22 cellular contexts compared by ENCODE assay signal in genomic region chr17:29788045-29788444, GRCh38.
DNase-seq lines count a peak whose midpoint lies in the region; ATAC-seq and FAIRE-seq lines count a peak whose summit lies in the region.
"Had no signal": no experiment of that assay in that cellular context is flagged by ENCODE, and none has a peak within 500 bp of the region (broad histone marks: within the 10 kb centered on the region; RNA-seq: fewer than 3 reads in every experiment).

No MANE protein-coding gene starts in this region.

- peak overlapping the region; percentile 22 for H3K27ac Mint-ChIP-seq in activated T-cell treated with anti-CD3 and anti-CD28 coated beads, Interleukin-2, amount 50 U/mL, for 24 hours

- no peak overlapping the region for H3K4me3 Mint-ChIP-seq in activated T-cell treated with anti-CD3 and anti-CD28 coated beads, Interleukin-2, amount 50 U/mL, for 24 hours
- H3K4me3 Mint-ChIP-seq: IgD-negative memory B cell had no signal

- ATAC-seq in HG02852 (IDR thresholded peaks at IDR 0.05; ENCODE audit: unreplicated experiment): no peak

- peak; percentile 41 for FAIRE-seq in islet of Langerhans (lab: Jason Lieb, UNC)
- FAIRE-seq: GM12892, GM19239, H1 had no signal

- H3K9me3 Mint-ChIP-seq in activated T-cell treated with anti-CD3 and anti-CD28 coated beads, Interleukin-2, amount 50 U/mL, for 24 hours: no peaks in the 10 kb centered on the region
- H3K9me3 Mint-ChIP-seq: IgD-negative memory B cell had no signal

- H3K27me3 Mint-ChIP-seq in activated T-cell treated with anti-CD3 and anti-CD28 coated beads, Interleukin-2, amount 50 U/mL, for 24 hours: no peaks in the 10 kb centered on the region
- H3K27me3 Mint-ChIP-seq: IgD-negative memory B cell had no signal

- no peak for DNase-seq in activated T-cell treated with anti-CD3 and anti-CD28 coated beads, Interleukin-2, amount 50 U/mL, for 24 hours
- no peak for DNase-seq in activated T-cell treated with anti-CD3 and anti-CD28 coated beads, Interleukin-2, amount 50 U/mL, for 1 hour
- DNase-seq in renal cortical epithelial cell (ENCODE audit: low read depth) (peak; percentile 38), NOMO-1 (lab: John Stamatoyannopoulos, UW; ENCODE audit: unreplicated experiment in 2 of 2) (no peak), NCI-H748 (lab: John Stamatoyannopoulos, UW; ENCODE audit: unreplicated experiment) (no peak)
- DNase-seq: DMS153, DND-41, HCEC 1CT, MM.1S, NCI-H1417, NCI-H1694, NCI-H2029 treated with DMSO at 0.1 percent for 48 hours, NCI-H2227 treated with DMSO at 0.1 percent for 48 hours, NCI-H526 treated with DMSO at 0.1 percent for 48 hours, Peyer's patch, SIG-M5 had no signal

- peaks cover 13% of the 10 kb centered on the region for H3K36me3 Mint-ChIP-seq in activated T-cell treated with anti-CD3 and anti-CD28 coated beads, Interleukin-2, amount 50 U/mL, for 24 hours (ENCODE audit: low read depth)

- H3K4me1 Mint-ChIP-seq in activated T-cell treated with anti-CD3 and anti-CD28 coated beads, Interleukin-2, amount 50 U/mL, for 24 hours (ENCODE audit: low read depth): peaks cover 2% of the 10 kb centered on the region
